1 cellular context compared by ENCODE assay signal in the genomic region with DNA sequence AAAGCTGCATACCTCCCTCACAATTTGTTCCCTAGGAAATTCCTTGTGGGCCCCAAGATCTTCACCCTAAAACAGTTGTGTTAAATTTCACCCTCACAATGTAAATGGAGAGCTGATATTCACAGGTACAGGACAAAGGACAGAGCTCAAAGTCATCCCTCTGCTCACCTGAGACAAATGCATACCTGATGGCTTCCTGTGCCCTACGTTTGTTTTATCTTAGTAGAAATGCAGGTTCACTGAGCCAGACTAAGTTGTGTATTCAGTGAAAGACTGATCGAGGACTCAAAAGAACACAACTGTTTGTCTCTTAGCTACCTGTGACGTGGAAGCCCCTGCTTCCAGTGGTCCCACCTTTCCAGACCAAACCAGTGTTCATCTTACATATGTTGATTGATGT.
TF ChIP-seq lines count a peak whose summit lies in the region.

No MANE protein-coding gene starts in this region.

TF ChIP-seq in WTC11, 78 proteins besides CTCF, POLR2A, EP300 and RAD21 (continued from another document):
- TF ChIP-seq, protein P1, sequence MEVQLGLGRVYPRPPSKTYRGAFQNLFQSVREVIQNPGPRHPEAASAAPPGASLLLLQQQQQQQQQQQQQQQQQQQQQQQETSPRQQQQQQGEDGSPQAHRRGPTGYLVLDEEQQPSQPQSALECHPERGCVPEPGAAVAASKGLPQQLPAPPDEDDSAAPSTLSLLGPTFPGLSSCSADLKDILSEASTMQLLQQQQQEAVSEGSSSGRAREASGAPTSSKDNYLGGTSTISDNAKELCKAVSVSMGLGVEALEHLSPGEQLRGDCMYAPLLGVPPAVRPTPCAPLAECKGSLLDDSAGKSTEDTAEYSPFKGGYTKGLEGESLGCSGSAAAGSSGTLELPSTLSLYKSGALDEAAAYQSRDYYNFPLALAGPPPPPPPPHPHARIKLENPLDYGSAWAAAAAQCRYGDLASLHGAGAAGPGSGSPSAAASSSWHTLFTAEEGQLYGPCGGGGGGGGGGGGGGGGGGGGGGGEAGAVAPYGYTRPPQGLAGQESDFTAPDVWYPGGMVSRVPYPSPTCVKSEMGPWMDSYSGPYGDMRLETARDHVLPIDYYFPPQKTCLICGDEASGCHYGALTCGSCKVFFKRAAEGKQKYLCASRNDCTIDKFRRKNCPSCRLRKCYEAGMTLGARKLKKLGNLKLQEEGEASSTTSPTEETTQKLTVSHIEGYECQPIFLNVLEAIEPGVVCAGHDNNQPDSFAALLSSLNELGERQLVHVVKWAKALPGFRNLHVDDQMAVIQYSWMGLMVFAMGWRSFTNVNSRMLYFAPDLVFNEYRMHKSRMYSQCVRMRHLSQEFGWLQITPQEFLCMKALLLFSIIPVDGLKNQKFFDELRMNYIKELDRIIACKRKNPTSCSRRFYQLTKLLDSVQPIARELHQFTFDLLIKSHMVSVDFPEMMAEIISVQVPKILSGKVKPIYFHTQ (CRISPR knock-in tag; IDR thresholded peaks at IDR 0.05), result no peak
- TF ChIP-seq ATF1 (CRISPR knock-in tag; IDR thresholded peaks at IDR 0.05), result no peak
- no peak for TF ChIP-seq ZNF138 (CRISPR knock-in tag; conservative IDR thresholded peaks at IDR 0.05)
- no peak for TF ChIP-seq ESRRA (CRISPR knock-in tag; IDR thresholded peaks at IDR 0.05; ENCODE audit: borderline replicate concordance)
- no peak for TF ChIP-seq NFE2L1 (CRISPR knock-in tag; IDR thresholded peaks at IDR 0.05)
- TF ChIP-seq, protein P2, sequence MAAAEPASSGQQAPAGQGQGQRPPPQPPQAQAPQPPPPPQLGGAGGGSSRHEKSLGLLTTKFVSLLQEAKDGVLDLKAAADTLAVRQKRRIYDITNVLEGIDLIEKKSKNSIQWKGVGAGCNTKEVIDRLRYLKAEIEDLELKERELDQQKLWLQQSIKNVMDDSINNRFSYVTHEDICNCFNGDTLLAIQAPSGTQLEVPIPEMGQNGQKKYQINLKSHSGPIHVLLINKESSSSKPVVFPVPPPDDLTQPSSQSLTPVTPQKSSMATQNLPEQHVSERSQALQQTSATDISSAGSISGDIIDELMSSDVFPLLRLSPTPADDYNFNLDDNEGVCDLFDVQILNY (CRISPR knock-in tag; IDR thresholded peaks at IDR 0.05), result no peak
- no peak for TF ChIP-seq ZNF671 (CRISPR knock-in tag; IDR thresholded peaks at IDR 0.05)
- no peak for TF ChIP-seq CREM (CRISPR knock-in tag; IDR thresholded peaks at IDR 0.05)
- TF ChIP-seq, protein P3, sequence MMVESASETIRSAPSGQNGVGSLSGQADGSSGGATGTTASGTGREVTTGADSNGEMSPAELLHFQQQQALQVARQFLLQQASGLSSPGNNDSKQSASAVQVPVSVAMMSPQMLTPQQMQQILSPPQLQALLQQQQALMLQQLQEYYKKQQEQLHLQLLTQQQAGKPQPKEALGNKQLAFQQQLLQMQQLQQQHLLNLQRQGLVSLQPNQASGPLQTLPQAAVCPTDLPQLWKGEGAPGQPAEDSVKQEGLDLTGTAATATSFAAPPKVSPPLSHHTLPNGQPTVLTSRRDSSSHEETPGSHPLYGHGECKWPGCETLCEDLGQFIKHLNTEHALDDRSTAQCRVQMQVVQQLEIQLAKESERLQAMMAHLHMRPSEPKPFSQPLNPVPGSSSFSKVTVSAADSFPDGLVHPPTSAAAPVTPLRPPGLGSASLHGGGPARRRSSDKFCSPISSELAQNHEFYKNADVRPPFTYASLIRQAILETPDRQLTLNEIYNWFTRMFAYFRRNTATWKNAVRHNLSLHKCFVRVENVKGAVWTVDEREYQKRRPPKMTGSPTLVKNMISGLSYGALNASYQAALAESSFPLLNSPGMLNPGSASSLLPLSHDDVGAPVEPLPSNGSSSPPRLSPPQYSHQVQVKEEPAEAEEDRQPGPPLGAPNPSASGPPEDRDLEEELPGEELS (CRISPR knock-in tag; IDR thresholded peaks at IDR 0.05), result no peak
- TF ChIP-seq TEAD4 (CRISPR knock-in tag; IDR thresholded peaks at IDR 0.05), result no peak
- TF ChIP-seq IRF2 (CRISPR knock-in tag; IDR thresholded peaks at IDR 0.05; ENCODE audit: borderline replicate concordance, low read depth), result no peak
- TF ChIP-seq SMAD4 (CRISPR knock-in tag; IDR thresholded peaks at IDR 0.05), result no peak
- no peak for TF ChIP-seq GABPB1 (CRISPR knock-in tag; IDR thresholded peaks at IDR 0.05)
- TF ChIP-seq, protein P4, sequence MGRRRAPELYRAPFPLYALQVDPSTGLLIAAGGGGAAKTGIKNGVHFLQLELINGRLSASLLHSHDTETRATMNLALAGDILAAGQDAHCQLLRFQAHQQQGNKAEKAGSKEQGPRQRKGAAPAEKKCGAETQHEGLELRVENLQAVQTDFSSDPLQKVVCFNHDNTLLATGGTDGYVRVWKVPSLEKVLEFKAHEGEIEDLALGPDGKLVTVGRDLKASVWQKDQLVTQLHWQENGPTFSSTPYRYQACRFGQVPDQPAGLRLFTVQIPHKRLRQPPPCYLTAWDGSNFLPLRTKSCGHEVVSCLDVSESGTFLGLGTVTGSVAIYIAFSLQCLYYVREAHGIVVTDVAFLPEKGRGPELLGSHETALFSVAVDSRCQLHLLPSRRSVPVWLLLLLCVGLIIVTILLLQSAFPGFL (CRISPR knock-in tag; IDR thresholded peaks at IDR 0.05; ENCODE audit: borderline replicate concordance), result no peak
- no peak for TF ChIP-seq CREB1 (CRISPR knock-in tag; IDR thresholded peaks at IDR 0.05)
- TF ChIP-seq, protein P5, sequence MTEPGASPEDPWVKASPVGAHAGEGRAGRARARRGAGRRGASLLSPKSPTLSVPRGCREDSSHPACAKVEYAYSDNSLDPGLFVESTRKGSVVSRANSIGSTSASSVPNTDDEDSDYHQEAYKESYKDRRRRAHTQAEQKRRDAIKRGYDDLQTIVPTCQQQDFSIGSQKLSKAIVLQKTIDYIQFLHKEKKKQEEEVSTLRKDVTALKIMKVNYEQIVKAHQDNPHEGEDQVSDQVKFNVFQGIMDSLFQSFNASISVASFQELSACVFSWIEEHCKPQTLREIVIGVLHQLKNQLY (CRISPR knock-in tag; IDR thresholded peaks at IDR 0.05), result no peak
TF ChIP-seq in WTC11: peak in this region for 0.
